In the genomic region with DNA sequence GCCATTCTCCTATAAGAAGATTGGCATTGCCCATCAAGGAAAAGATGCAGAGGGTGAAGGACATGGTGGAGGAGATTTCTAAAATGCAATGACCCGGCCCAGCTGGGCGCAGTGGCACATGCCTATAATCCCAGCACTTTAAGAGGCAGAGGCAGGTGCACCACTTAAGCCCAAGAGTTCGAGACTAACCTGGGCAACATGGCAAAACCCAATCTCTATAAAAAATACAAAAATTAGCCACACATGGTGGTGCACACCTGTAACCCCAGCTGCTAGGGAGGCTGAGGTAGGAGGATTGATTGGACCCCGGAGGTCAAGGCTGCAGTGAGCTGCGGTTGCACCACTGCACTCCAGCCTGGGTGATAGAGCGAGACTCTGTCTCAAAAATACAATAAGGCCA, we compare ENCODE assay signal across 31 cellular contexts.
"Had no signal": no experiment of that assay in that cellular context is flagged by ENCODE, and none has a peak within 500 bp of the region (broad histone marks: within the 10 kb centered on the region; RNA-seq: fewer than 3 reads in every experiment).

No MANE protein-coding gene starts in this region.

- ATAC-seq: naive thymus-derived CD4-positive, alpha-beta T cell; natural killer cell; psoas muscle; right cardiac atrium; sciatic nerve; stimulated activated memory B cell treated with anti-CD40 and anti-IgM and Interleukin-4, amounts not matched to agents 10 μg/mL and 1 μg/mL and 100 μg/mL, for 72 hours; stimulated activated naive CD8-positive, alpha-beta T cell treated with anti-CD3 and anti-CD28 coated beads, Interleukin-15, amount 100 ng/mL, for 72 hours; stimulated activated naive CD8-positive, alpha-beta T cell treated with anti-CD3 and anti-CD28 coated beads, Interleukin-15, Interleukin-2, amounts not matched to agents 100 U/mL and 50 U/mL, for 24 hours had no signal

- H3K4me1 ChIP-seq: neural progenitor cell, parathyroid adenoma, suprapubic skin, testis, tibial artery, uterus had no signal

- H3K9ac ChIP-seq: neural progenitor cell, parathyroid adenoma had no signal

- H3K79me2 ChIP-seq: parathyroid adenoma had no signal

- H3K4me3 ChIP-seq: neural progenitor cell, ovary, psoas muscle, skin epidermis, smooth muscle cell, spleen, suprapubic skin, testis, tibial artery, transverse colon, upper lobe of left lung, uterus had no signal

- H3K4me3 Mint-ChIP-seq: naive thymus-derived CD4-positive, alpha-beta T cell; natural killer cell; nephron; neural progenitor cell; stimulated activated memory B cell treated with anti-CD40 and anti-IgM and Interleukin-4, amounts not matched to agents 10 μg/mL and 1 μg/mL and 100 μg/mL, for 72 hours; stimulated activated naive CD8-positive, alpha-beta T cell treated with anti-CD3 and anti-CD28 coated beads, Interleukin-15, amount 100 ng/mL, for 72 hours had no signal

- H3K4me2 ChIP-seq: neural progenitor cell, smooth muscle cell had no signal

- H2AFZ ChIP-seq: neural progenitor cell, parathyroid adenoma had no signal

- H3K27ac Mint-ChIP-seq: natural killer cell; nephron; neural progenitor cell; progenitor cell of endocrine pancreas; stimulated activated memory B cell treated with anti-CD40 and anti-IgM and Interleukin-4, amounts not matched to agents 10 μg/mL and 1 μg/mL and 100 μg/mL, for 72 hours; stimulated activated naive CD8-positive, alpha-beta T cell treated with anti-CD3 and anti-CD28 coated beads, Interleukin-15, amount 100 ng/mL, for 72 hours had no signal

- DNase-seq: naive thymus-derived CD4-positive, alpha-beta T cell; natural killer cell; occipital lobe; ovary; posterior cingulate gyrus; psoas muscle; right cardiac atrium; spleen; stimulated activated CD4-positive, alpha-beta T cell treated with anti-CD3 and anti-CD28 coated beads, Interleukin-12 subunit alpha, Interleukin-12 subunit beta, amount 100 ng/mL, for 4 hours; stimulated activated CD4-positive, alpha-beta T cell treated with anti-CD3 and anti-CD28 coated beads, Interleukin-1b, Interleukin-23, amount 100 ng/mL, for 48 hours; stimulated activated CD4-positive, alpha-beta T cell treated with anti-CD3 and anti-CD28 coated beads, Interleukin-4, amount 100 ng/mL, for 1 hour; stimulated activated CD4-positive, alpha-beta T cell treated with anti-CD3 and anti-CD28 coated beads, Interleukin-4, amount 100 ng/mL, for 4 hours; stimulated activated CD8-positive, alpha-beta memory T cell treated with anti-CD3 and anti-CD28 coated beads, Interleukin-4, amount 100 ng/mL, for 48 hours; stimulated activated naive CD4-positive, alpha-beta T cell; stimulated activated naive CD8-positive, alpha-beta T cell treated with anti-CD3 and anti-CD28 coated beads, Interleukin-15, amount 100 ng/mL, for 72 hours; stimulated activated naive CD8-positive, alpha-beta T cell treated with anti-CD3 and anti-CD28 coated beads, Interleukin-15, Interleukin-2, amounts not matched to agents 100 U/mL and 50 U/mL, for 24 hours; substantia nigra; testis; tibial artery; transverse colon; upper lobe of left lung; uterus had no signal

- H3K27me3 ChIP-seq: neural progenitor cell, ovary, spleen, suprapubic skin, testis, tibial artery, transverse colon, upper lobe of left lung, uterus had no signal

- H3K36me3 Mint-ChIP-seq: natural killer cell; neural progenitor cell; stimulated activated memory B cell treated with anti-CD40 and anti-IgM and Interleukin-4, amounts not matched to agents 10 μg/mL and 1 μg/mL and 100 μg/mL, for 72 hours had no signal

- H3K27me3 Mint-ChIP-seq: naive thymus-derived CD4-positive, alpha-beta T cell; progenitor cell of endocrine pancreas; stimulated activated naive CD8-positive, alpha-beta T cell treated with anti-CD3 and anti-CD28 coated beads, Interleukin-15, amount 100 ng/mL, for 72 hours had no signal

- H3K9me3 ChIP-seq: ovary, psoas muscle, spleen, suprapubic skin, testis, tibial artery, transverse colon, upper lobe of left lung, uterus had no signal

- H3K36me3 ChIP-seq: neural progenitor cell, ovary, spleen, suprapubic skin, tibial artery, transverse colon, upper lobe of left lung, uterus had no signal

- H3K9me3 Mint-ChIP-seq: naive thymus-derived CD4-positive, alpha-beta T cell; natural killer cell; nephron; stimulated activated memory B cell treated with anti-CD40 and anti-IgM and Interleukin-4, amounts not matched to agents 10 μg/mL and 1 μg/mL and 100 μg/mL, for 72 hours; stimulated activated naive CD8-positive, alpha-beta T cell treated with anti-CD3 and anti-CD28 coated beads, Interleukin-15, amount 100 ng/mL, for 72 hours had no signal

- H3K27ac ChIP-seq: neural progenitor cell, ovary, parathyroid adenoma, psoas muscle, skin epidermis, spleen, suprapubic skin, testis, tibial artery, transverse colon, upper lobe of left lung, uterus had no signal
